30 cellular contexts compared by ENCODE assay signal in genomic region chr1:225943582-225943981, GRCh38. TPM values are rescaled to one million over a fixed set of nuclear protein-coding genes. Genes with fewer than 3 reads are reported as not detected.
"Had no signal": no experiment of that assay in that cellular context is flagged by ENCODE, and none has a peak within 500 bp of the region (broad histone marks: within the 10 kb centered on the region; RNA-seq: fewer than 3 reads in every experiment).

No MANE protein-coding gene starts in this region.

- H3K27me3 ChIP-seq: breast epithelium, heart left ventricle, pancreas, stomach, suprapubic skin, tibial artery, upper lobe of right lung had no signal

- H3K4me3 Mint-ChIP-seq: activated B cell treated with CpG ODN at 0.5 μM for 24 hours; activated CD8-positive, alpha-beta memory T cell treated with anti-CD3 and anti-CD28 coated beads, Interleukin-2, amount 10 ng/mL, durations not matched to agents 7 days and 5 days; activated CD8-positive, alpha-beta T cell treated with anti-CD3 and anti-CD28 coated beads, Interleukin-2, amount 10 ng/mL, durations not matched to agents 7 days and 5 days; activated naive CD4-positive, alpha-beta T cell treated with anti-CD3 and anti-CD28 coated beads, Interleukin-2, amount 50 U/mL, for 24 hours; activated naive CD8-positive, alpha-beta T cell treated with anti-CD3 and anti-CD28 coated beads, Interleukin-2, amount 50 U/mL, for 24 hours; stimulated activated naive B cell treated with anti-CD40 and anti-IgM and Interleukin-4, amounts not matched to agents 10 μg/mL and 1 μg/mL and 100 μg/mL, for 72 hours had no signal

- FAIRE-seq: pancreas had no signal

- H3K27ac Mint-ChIP-seq: activated B cell treated with CpG ODN at 0.5 μM for 24 hours; activated CD8-positive, alpha-beta memory T cell treated with anti-CD3 and anti-CD28 coated beads, Interleukin-2, amount 10 ng/mL, durations not matched to agents 7 days and 5 days; activated CD8-positive, alpha-beta T cell treated with anti-CD3 and anti-CD28 coated beads, Interleukin-2, amount 10 ng/mL, durations not matched to agents 7 days and 5 days; activated naive CD4-positive, alpha-beta T cell treated with anti-CD3 and anti-CD28 coated beads, Interleukin-2, amount 50 U/mL, for 24 hours; activated naive CD8-positive, alpha-beta T cell treated with anti-CD3 and anti-CD28 coated beads, Interleukin-2, amount 50 U/mL, for 24 hours; activated T-helper 2 cell treated with anti-CD3 and anti-CD28 coated beads, Interferon-gamma antibody, Interleukin-2, Interleukin-4, amounts not matched to agents 10 μg/mL and 5 μg/mL and 100 μg/mL, durations not matched to agents 14 hours and 24 hours and 36 hours; stimulated activated naive B cell treated with anti-CD40 and anti-IgM and Interleukin-4, amounts not matched to agents 10 μg/mL and 1 μg/mL and 100 μg/mL, for 72 hours had no signal

- H3K36me3 Mint-ChIP-seq: activated CD8-positive, alpha-beta memory T cell treated with anti-CD3 and anti-CD28 coated beads, Interleukin-2, amount 10 ng/mL, durations not matched to agents 7 days and 5 days; activated naive CD4-positive, alpha-beta T cell treated with anti-CD3 and anti-CD28 coated beads, Interleukin-2, amount 50 U/mL, for 24 hours; immature natural killer cell; stimulated activated naive B cell treated with anti-CD40 and anti-IgM and Interleukin-4, amounts not matched to agents 10 μg/mL and 1 μg/mL and 100 μg/mL, for 72 hours had no signal

- H3K36me3 ChIP-seq: breast epithelium, heart left ventricle, lower lobe of right lung, pancreas, stomach, suprapubic skin, tibial artery, upper lobe of right lung had no signal

- H3K27ac ChIP-seq: breast epithelium, lower lobe of right lung, pancreas, psoas muscle, suprapubic skin, tibial artery, upper lobe of right lung had no signal

- H3K27me3 Mint-ChIP-seq: activated naive CD4-positive, alpha-beta T cell treated with anti-CD3 and anti-CD28 coated beads, Interleukin-2, amount 50 U/mL, for 24 hours had no signal

- DNase-seq: activated B cell treated with CpG ODN at 0.5 μM for 24 hours; activated CD8-positive, alpha-beta memory T cell treated with anti-CD3 and anti-CD28 coated beads, Interleukin-2, amount 10 ng/mL, durations not matched to agents 7 days and 5 days; activated CD8-positive, alpha-beta T cell treated with anti-CD3 and anti-CD28 coated beads, Interleukin-2, amount 10 ng/mL, durations not matched to agents 7 days and 5 days; activated naive CD8-positive, alpha-beta T cell treated with anti-CD3 and anti-CD28 coated beads, Interleukin-2, amount 50 U/mL, for 24 hours; activated T-cell treated with anti-CD3 and anti-CD28 coated beads, Interleukin-2, amount 50 U/mL, for 48 hours; central memory CD4-positive, alpha-beta T cell; foreskin fibroblast; heart left ventricle; hypothalamus; lower lobe of right lung; mucosa of descending colon; nucleus accumbens; pancreas; psoas muscle; stimulated activated CD4-positive, alpha-beta T cell treated with anti-CD3 and anti-CD28 coated beads, Interleukin-15, amount 100 ng/mL, for 24 hours; stimulated activated CD4-positive, alpha-beta T cell treated with anti-CD3 and anti-CD28 coated beads, Interleukin-2, amount 100 ng/mL, for 24 hours; stimulated activated naive B cell treated with anti-CD40 and anti-IgM and Interleukin-4, amounts not matched to agents 10 μg/mL and 1 μg/mL and 100 μg/mL, for 72 hours; stomach; T-helper 2 cell; tibial artery; upper lobe of right lung had no signal

- H3K4me1 ChIP-seq: pancreas had no signal

- H3K4me3 ChIP-seq: breast epithelium, heart left ventricle, lower lobe of right lung, mucosa of descending colon, pancreas, psoas muscle, stomach, suprapubic skin, tibial artery, upper lobe of right lung had no signal

- ATAC-seq: activated CD8-positive, alpha-beta T cell treated with anti-CD3 and anti-CD28 coated beads, Interleukin-2, amount 10 ng/mL, durations not matched to agents 7 days and 5 days; activated naive CD8-positive, alpha-beta T cell treated with anti-CD3 and anti-CD28 coated beads, Interleukin-2, amount 50 U/mL, for 24 hours; esophagus mucosa; heart left ventricle; lower lobe of right lung; mucosa of descending colon; pancreas; psoas muscle; stimulated activated naive B cell treated with anti-CD40 and anti-IgM and Interleukin-4, amounts not matched to agents 10 μg/mL and 1 μg/mL and 100 μg/mL, for 72 hours; upper lobe of right lung had no signal

- H3K9me3 ChIP-seq: breast epithelium, heart left ventricle, lower lobe of right lung, mucosa of descending colon, pancreas, psoas muscle, stomach, suprapubic skin, tibial artery, upper lobe of right lung had no signal

- H3K9me3 Mint-ChIP-seq: activated B cell treated with CpG ODN at 0.5 μM for 24 hours; activated naive CD4-positive, alpha-beta T cell treated with anti-CD3 and anti-CD28 coated beads, Interleukin-2, amount 50 U/mL, for 24 hours; activated naive CD8-positive, alpha-beta T cell treated with anti-CD3 and anti-CD28 coated beads, Interleukin-2, amount 50 U/mL, for 24 hours; activated T-helper 2 cell treated with anti-CD3 and anti-CD28 coated beads, Interferon-gamma antibody, Interleukin-2, Interleukin-4, amounts not matched to agents 10 μg/mL and 5 μg/mL and 100 μg/mL, durations not matched to agents 14 hours and 24 hours and 36 hours; immature natural killer cell; stimulated activated naive B cell treated with anti-CD40 and anti-IgM and Interleukin-4, amounts not matched to agents 10 μg/mL and 1 μg/mL and 100 μg/mL, for 72 hours had no signal

RNA-seq across cellular contexts. Expression of gene LEFTY2, which starts 2.6 kb away (rescaled TPM):
- total RNA-seq: activated B cell treated with CpG ODN at 0.5 μM for 24 hours; activated CD8-positive, alpha-beta memory T cell treated with anti-CD3 and anti-CD28 coated beads, Interleukin-2, amount 10 ng/mL, durations not matched to agents 7 days and 5 days; activated CD8-positive, alpha-beta T cell treated with anti-CD3 and anti-CD28 coated beads, Interleukin-2, amount 10 ng/mL, durations not matched to agents 7 days and 5 days; activated T-helper 2 cell treated with anti-CD3 and anti-CD28 coated beads, Interferon-gamma antibody, Interleukin-2, Interleukin-4, amounts not matched to agents 10 μg/mL and 5 μg/mL and 100 μg/mL, durations not matched to agents 14 hours and 24 hours and 36 hours; esophagus mucosa; kidney epithelial cell had no signal
- polyA plus RNA-seq: immature natural killer cell, neural cell had no signal

RNA-seq across cellular contexts. Expression of gene LEFTY1, which starts 54.6 kb away (rescaled TPM):
- total RNA-seq: activated B cell treated with CpG ODN at 0.5 μM for 24 hours; activated CD8-positive, alpha-beta memory T cell treated with anti-CD3 and anti-CD28 coated beads, Interleukin-2, amount 10 ng/mL, durations not matched to agents 7 days and 5 days; activated CD8-positive, alpha-beta T cell treated with anti-CD3 and anti-CD28 coated beads, Interleukin-2, amount 10 ng/mL, durations not matched to agents 7 days and 5 days; activated T-helper 2 cell treated with anti-CD3 and anti-CD28 coated beads, Interferon-gamma antibody, Interleukin-2, Interleukin-4, amounts not matched to agents 10 μg/mL and 5 μg/mL and 100 μg/mL, durations not matched to agents 14 hours and 24 hours and 36 hours; esophagus mucosa; kidney epithelial cell; lower lobe of right lung; mesenteric fat pad; suprapubic skin had no signal
- polyA plus RNA-seq: immature natural killer cell had no signal
